8 cellular contexts compared by ENCODE assay signal in genomic region chr1:150165622-150166612, GRCh38. TPM values are rescaled to one million over a fixed set of nuclear protein-coding genes. Genes with fewer than 3 reads are reported as not detected.
DNase-seq lines count a peak whose midpoint lies in the region; ATAC-seq and TF ChIP-seq lines count a peak whose summit lies in the region.

No MANE protein-coding gene starts in this region.

- CTCF ChIA-PET in Calu3 (lab: Charles Lee) = interaction anchor here (0.6 to 1.4 kb wide), 2 partner anchors 93 to 98 kb away, joined by 3 to 6 read pairs; partner anchors contain the start of gene VPS45

- peak; percentile 58 for DNase-seq in Calu3
- peak; percentile 73 for DNase-seq in HuH-7 (ENCODE audit: low spot score)
- DNase-seq in SJCRH30 = peak; percentile 65 to 80
- no peak for DNase-seq in ascending aorta (ENCODE audit: low spot score in 2 of 2)
- DNase-seq in left lobe of liver (ENCODE audit: low spot score) = no peak
- no peak for DNase-seq in midbrain (lab: John Stamatoyannopoulos, UW)

- H3K27me3 ChIP-seq in SJCRH30 = no peaks in the 10 kb centered on the region
- H3K27me3 ChIP-seq in ascending aorta = no peaks in the 10 kb centered on the region

- H3K27ac ChIP-seq in SJCRH30 = no peak overlapping the region
- H3K27ac ChIP-seq in ascending aorta = peak overlapping the region; percentile 84 to 98
- peak overlapping the region; percentile 55 for H3K27ac ChIP-seq in temporal lobe (ENCODE audit: low read depth, low read length)

- H3K4me1 Mint-ChIP-seq in Calu3 (ENCODE audit: low read depth, unreplicated experiment) = peaks cover 8% of the 10 kb centered on the region

- no peaks in the 10 kb centered on the region for H3K9me3 ChIP-seq in SJCRH30 (replicated peaks)
- no peaks in the 10 kb centered on the region for H3K9me3 ChIP-seq in ascending aorta

- H3K36me3 Mint-ChIP-seq in Calu3 (ENCODE audit: insufficient read depth, unreplicated experiment) = no peaks in the 10 kb centered on the region

- no peak overlapping the region for H3K4me3 Mint-ChIP-seq in Calu3 (ENCODE audit: low read depth, unreplicated experiment)

- ATAC-seq in left lobe of liver (peak; percentile 65), HG03097 (IDR thresholded peaks at IDR 0.05; ENCODE audit: low FRiP score, unreplicated experiment) (no peak)

- H3K36me3 ChIP-seq in SJCRH30 = no peaks in the 10 kb centered on the region
- H3K36me3 ChIP-seq in ascending aorta = no peaks in the 10 kb centered on the region

- TF ChIP-seq CTCF in Calu3 (IDR thresholded peaks at IDR 0.05; ENCODE audit: unreplicated experiment) = peak; percentile 50
- peak; percentile 55 to 76 (median 60) for TF ChIP-seq CTCF in ascending aorta (IDR thresholded peaks at IDR 0.05)

- H3K4me3 ChIP-seq in SJCRH30 (no peak overlapping the region), ascending aorta (no peak overlapping the region)

- peaks cover 29% of the 10 kb centered on the region for H3K27me3 Mint-ChIP-seq in Calu3 (ENCODE audit: unreplicated experiment)

- intact Hi-C loops in Calu3 (cut with micrococcal nuclease; ENCODE audit: unreplicated experiment) = loop anchor here (5.0 kb wide), 1 partner anchor 204 kb away; no protein-coding TSS in a partner anchor
- intact Hi-C loops in ascending aorta (cut with DNase I) = loop anchor here (5.0 kb wide), 2 partner anchors 154 to 204 kb away; partner anchors contain the start of gene OTUD7B

- H3K4me1 ChIP-seq in SJCRH30 (peaks cover 12% of the 10 kb centered on the region), ascending aorta (peaks cover 18 to 30% of the 10 kb centered on the region in 2 donors)

- no peak overlapping the region for H3K27ac Mint-ChIP-seq in Calu3 (ENCODE audit: unreplicated experiment)

- no peaks in the 10 kb centered on the region for H3K9me3 Mint-ChIP-seq in Calu3 (ENCODE audit: low read depth, unreplicated experiment)

- BruUV-seq in Calu3 (replicated peaks; lab: Mats Ljungman, UMichigan) = no TSS peak

RNA-seq across cellular contexts. Expression of gene PLEKHO1, which starts 16.2 kb away (rescaled TPM):
- total RNA-seq in Calu3 (2022) (2.0 and 4.2 TPM in 2 replicates), ascending aorta (88.9 TPM), left lobe of liver (3.8 TPM), temporal lobe (45.2 TPM)
- total RNA-seq in SJCRH30 (2014; rRNA removed; shearing (Covaris generic)) = 50.0 and 54.4 TPM in 2 replicates

Comparison
In these comparisons a context has a peak if more than half of its experiments do, and no peak if none do; other contexts are left out.
1. DNase-seq: peak in Calu3 (single experiment), HuH-7 (single experiment) and SJCRH30 (2 of 2); none in ascending aorta (0 of 2), left lobe of liver (single experiment) and midbrain (single experiment).